Comparison of ENCODE assay signal across 18 cellular contexts in genomic region chr6:17352302-17352701, GRCh38. TPM values are rescaled to one million over a fixed set of nuclear protein-coding genes. Genes with fewer than 3 reads are reported as not detected.
"Had no signal": no experiment of that assay in that cellular context is flagged by ENCODE, and none has a peak within 500 bp of the region (broad histone marks: within the 10 kb centered on the region; RNA-seq: fewer than 3 reads in every experiment).

No MANE protein-coding gene starts in this region.

- H3K4me1 Mint-ChIP-seq: activated naive CD8-positive, alpha-beta T cell treated with anti-CD3 and anti-CD28 coated beads, Interleukin-2, amount 10 ng/mL, durations not matched to agents 7 days and 5 days; mesothelial cell of epicardium; neural crest cell had no signal

- H3K27me3 ChIP-seq: ascending aorta, colonic mucosa, gastrocnemius medialis, pancreas, testis had no signal

- FAIRE-seq: endothelial cell of umbilical vein, kidney, pancreas had no signal

- H3K9me3 ChIP-seq: ascending aorta, colonic mucosa, gastrocnemius medialis, pancreas, testis had no signal

- H3K27ac ChIP-seq: ascending aorta, colonic mucosa, gastrocnemius medialis, pancreas, testis had no signal

- H3K4me1 ChIP-seq: ascending aorta, colonic mucosa, pancreas, testis had no signal

- H3K36me3 Mint-ChIP-seq: activated naive CD8-positive, alpha-beta T cell treated with anti-CD3 and anti-CD28 coated beads, Interleukin-2, amount 10 ng/mL, durations not matched to agents 7 days and 5 days; mesothelial cell of epicardium had no signal

- H3K36me3 ChIP-seq: ascending aorta, colonic mucosa, gastrocnemius medialis, pancreas had no signal

- DNase-seq: activated CD4-positive, alpha-beta T cell treated with anti-CD3 and anti-CD28 coated beads, Interleukin-2, amount 50 U/mL, for 4 hours; activated CD4-positive, CD25-positive, alpha-beta regulatory T cell treated with anti-CD3 and anti-CD28 coated beads, Interleukin-2, amount 50 U/mL, for 72 hours; activated naive CD8-positive, alpha-beta T cell treated with anti-CD3 and anti-CD28 coated beads, Interleukin-2, amount 10 ng/mL, durations not matched to agents 7 days and 5 days; activated T-cell treated with anti-CD3 and anti-CD28 coated beads, Interleukin-2, amount 50 U/mL, for 24 hours; colonic mucosa; effector CD4-positive, alpha-beta T cell; gastrocnemius medialis; kidney; pancreas; stimulated activated CD4-positive, alpha-beta T cell treated with anti-CD3 and anti-CD28 coated beads, Interleukin-15, amount 100 ng/mL, for 24 hours; stimulated activated CD4-positive, alpha-beta T cell treated with anti-CD3 and anti-CD28 coated beads, Interleukin-4, amount 100 ng/mL, for 24 hours; testis had no signal

- H3K9me3 Mint-ChIP-seq: activated naive CD8-positive, alpha-beta T cell treated with anti-CD3 and anti-CD28 coated beads, Interleukin-2, amount 10 ng/mL, durations not matched to agents 7 days and 5 days; activated T-cell treated with anti-CD3 and anti-CD28 coated beads, Interleukin-2, amount 50 U/mL, for 24 hours; mesothelial cell of epicardium; neural crest cell; stimulated activated naive CD8-positive, alpha-beta T cell treated with anti-CD3 and anti-CD28 coated beads, Interleukin-15, Interleukin-2, amounts not matched to agents 100 ng/mL and 50 ng/mL, for 24 hours had no signal

- H3K4me3 ChIP-seq: ascending aorta, colonic mucosa, gastrocnemius medialis, pancreas, testis had no signal

- H3K4me3 Mint-ChIP-seq: activated naive CD8-positive, alpha-beta T cell treated with anti-CD3 and anti-CD28 coated beads, Interleukin-2, amount 10 ng/mL, durations not matched to agents 7 days and 5 days; activated T-cell treated with anti-CD3 and anti-CD28 coated beads, Interleukin-2, amount 50 U/mL, for 24 hours; mesothelial cell of epicardium; neural crest cell; stimulated activated naive CD8-positive, alpha-beta T cell treated with anti-CD3 and anti-CD28 coated beads, Interleukin-15, Interleukin-2, amounts not matched to agents 100 ng/mL and 50 ng/mL, for 24 hours had no signal

- ATAC-seq: gastrocnemius medialis, pancreas had no signal

- H3K27ac Mint-ChIP-seq: activated naive CD8-positive, alpha-beta T cell treated with anti-CD3 and anti-CD28 coated beads, Interleukin-2, amount 10 ng/mL, durations not matched to agents 7 days and 5 days; activated T-cell treated with anti-CD3 and anti-CD28 coated beads, Interleukin-2, amount 50 U/mL, for 24 hours; mesothelial cell of epicardium; stimulated activated naive CD8-positive, alpha-beta T cell treated with anti-CD3 and anti-CD28 coated beads, Interleukin-15, Interleukin-2, amounts not matched to agents 100 ng/mL and 50 ng/mL, for 24 hours had no signal

RNA-seq across cellular contexts. Expression of gene CAP2, which starts 41.1 kb away (rescaled TPM):
- total RNA-seq: activated naive CD8-positive, alpha-beta T cell treated with anti-CD3 and anti-CD28 coated beads, Interleukin-2, amount 10 ng/mL, durations not matched to agents 7 days and 5 days; T-helper 2 cell treated with Interferon-gamma antibody and Interleukin-4, amounts not matched to agents 100 ng/mL and 5 ng/mL, for 36 hours had no signal
